ENCODE assay signal across 10 cellular contexts in genomic region chr18:34867520-34867919, GRCh38.
DNase-seq lines count a peak whose midpoint lies in the region; ATAC-seq and TF ChIP-seq lines count a peak whose summit lies in the region.
"Had no signal": no experiment of that assay in that cellular context is flagged by ENCODE, and none has a peak within 500 bp of the region (broad histone marks: within the 10 kb centered on the region; RNA-seq: fewer than 3 reads in every experiment).

No MANE protein-coding gene starts in this region.

- no peaks in the 10 kb centered on the region for H3K27me3 ChIP-seq in A673 (replicated peaks; ENCODE audit: insufficient read depth, low read depth, low read length, poor library complexity)
- no peaks in the 10 kb centered on the region for H3K27me3 ChIP-seq in GM23248 (replicated peaks; ENCODE audit: insufficient read depth)
- H3K27me3 ChIP-seq in OCI-LY3 (ENCODE audit: low read depth, low read length): no peaks in the 10 kb centered on the region

- CTCF ChIA-PET in A673 (lab: Charles Lee): interaction anchor here (1.1 to 1.5 kb wide), 2 partner anchors 10 to 276 kb away, joined by 3 read pairs; no protein-coding TSS in a partner anchor

- no peaks in the 10 kb centered on the region for H3K9me2 ChIP-seq in GM23248 (ENCODE audit: insufficient read depth)

- no peak overlapping the region for H3K4me3 Mint-ChIP-seq in CD14-positive monocyte
- H3K4me3 Mint-ChIP-seq: dendritic cell treated with granulocyte-macrophage colony-stimulating factor and Interleukin-4, amounts not matched to agents 40 ng/mL and 50 ng/mL, for 4 days; T-helper 1 cell treated with Interleukin-12 subunit alpha and Interleukin-12 subunit beta and Interleukin-4 antibody, amounts not matched to agents 30 μg/mL and 1 μg/mL, for 36 hours had no signal

- peak; percentile 57 for TF ChIP-seq CTCF in A673 (conservative IDR thresholded peaks at IDR 0.05; ENCODE audit: low read depth, low read length)
- peak; percentile 73 for TF ChIP-seq CTCF in OCI-LY3 (IDR thresholded peaks at IDR 0.05; ENCODE audit: low read depth, low read length)
- TF ChIP-seq CTCF in CD14-positive monocyte (IDR thresholded peaks at IDR 0.05): no peak

- no peak overlapping the region for H3K4me3 ChIP-seq in A673 (ENCODE audit: low read depth, low read length, poor library complexity, severe bottlenecking)
- H3K4me3 ChIP-seq in GM23248: no peak overlapping the region
- peak overlapping the region; percentile 61 for H3K4me3 ChIP-seq in OCI-LY3 (ENCODE audit: low read length)

- H3K4me2 ChIP-seq in GM23248 (ENCODE audit: unreplicated experiment) (no peak overlapping the region), OCI-LY3 (ENCODE audit: low read length) (peak overlapping the region; percentile 72)

- H3K79me2 ChIP-seq in GM23248 (ENCODE audit: insufficient read depth) (no peaks in the 10 kb centered on the region), OCI-LY3 (ENCODE audit: low read length) (no peaks in the 10 kb centered on the region)

- POLR2A ChIA-PET in A673 (lab: Charles Lee; ENCODE audit: low non-redundant PET): interaction anchor here (0.7 kb wide), 1 partner anchor 33 kb away, joined by 4 read pairs; no protein-coding TSS in a partner anchor

- peaks cover 0 to 2% (median 0%) of the 10 kb centered on the region in 3 donors for H3K27me3 Mint-ChIP-seq in CD14-positive monocyte (ENCODE audit: low read depth in 3 of 3)
- H3K27me3 Mint-ChIP-seq: dendritic cell treated with granulocyte-macrophage colony-stimulating factor and Interleukin-4, amounts not matched to agents 40 ng/mL and 50 ng/mL, for 4 days had no signal

- H4K20me1 ChIP-seq in GM23248 (ENCODE audit: insufficient read depth): no peaks in the 10 kb centered on the region
- H4K20me1 ChIP-seq in OCI-LY3 (ENCODE audit: insufficient read depth, low read length): no peaks in the 10 kb centered on the region

- in situ Hi-C loops in GM23248 (cut with MboI): no loop called here

- peak overlapping the region in 1 of 7 donors; percentile 57 for H3K27ac Mint-ChIP-seq in CD14-positive monocyte
- H3K27ac Mint-ChIP-seq: dendritic cell treated with granulocyte-macrophage colony-stimulating factor and Interleukin-4, amounts not matched to agents 40 ng/mL and 50 ng/mL, for 4 days; T-helper 1 cell treated with Interleukin-12 subunit alpha and Interleukin-12 subunit beta and Interleukin-4 antibody, amounts not matched to agents 30 μg/mL and 1 μg/mL, for 36 hours had no signal

- no peak for ATAC-seq in HG03280 (IDR thresholded peaks at IDR 0.05; ENCODE audit: unreplicated experiment)
- ATAC-seq in HG03045 (IDR thresholded peaks at IDR 0.05; ENCODE audit: unreplicated experiment): no peak

- no peak overlapping the region for H3K27ac ChIP-seq in A673 (ENCODE audit: low read depth, low read length, poor library complexity, severe bottlenecking)
- no peak overlapping the region for H3K27ac ChIP-seq in GM23248
- no peak overlapping the region for H3K27ac ChIP-seq in OCI-LY3 (ENCODE audit: low read length)

- H3K9me3 Mint-ChIP-seq in CD14-positive monocyte: peaks cover 0 to 2% (median 0%) of the 10 kb centered on the region in 7 donors
- H3K9me3 Mint-ChIP-seq: dendritic cell treated with granulocyte-macrophage colony-stimulating factor and Interleukin-4, amounts not matched to agents 40 ng/mL and 50 ng/mL, for 4 days; T-helper 1 cell treated with Interleukin-12 subunit alpha and Interleukin-12 subunit beta and Interleukin-4 antibody, amounts not matched to agents 30 μg/mL and 1 μg/mL, for 36 hours had no signal

- WGBS in GM23248 (ENCODE audit: low coverage in 1 of 2, low lambda C conversion rate in 2 of 2, missing lambda C conversion rate in 2 of 2), 2 experiments: 87 to 90% methylated on average over 7 of the region's 7 CpGs

- H3K36me3 ChIP-seq in A673 (ENCODE audit: insufficient read depth, low read length, poor library complexity, severe bottlenecking) (no peaks in the 10 kb centered on the region), GM23248 (ENCODE audit: low read depth) (no peaks in the 10 kb centered on the region), OCI-LY3 (replicated peaks; ENCODE audit: low read depth, low read length) (peaks cover 10% of the 10 kb centered on the region)

- no peak overlapping the region for H3K9ac ChIP-seq in GM23248
- H3K9ac ChIP-seq in OCI-LY3 (ENCODE audit: low read length): peak overlapping the region; percentile 23

- H3F3A ChIP-seq in GM23248 (ENCODE audit: insufficient read depth): no peaks in the 10 kb centered on the region

- H3K4me1 ChIP-seq in A673 (ENCODE audit: insufficient read depth, low read length, poor library complexity, severe bottlenecking): no peaks in the 10 kb centered on the region
- H3K4me1 ChIP-seq in GM23248 (ENCODE audit: insufficient read depth): no peaks in the 10 kb centered on the region
- peaks cover 32% of the 10 kb centered on the region for H3K4me1 ChIP-seq in OCI-LY3 (ENCODE audit: low read length)

- peaks cover 0 to 2% of the 10 kb centered on the region in 2 donors for H3K36me3 Mint-ChIP-seq in CD14-positive monocyte

- H3K4me1 Mint-ChIP-seq in CD14-positive monocyte: peaks cover 10% of the 10 kb centered on the region

- H3K9me3 ChIP-seq in A673 (ENCODE audit: low read depth, low read length, poor library complexity, severe bottlenecking) (no peaks in the 10 kb centered on the region), GM23248 (ENCODE audit: low read depth) (no peaks in the 10 kb centered on the region), OCI-LY3 (ENCODE audit: insufficient read depth, low read length) (peaks cover 6% of the 10 kb centered on the region; the same call in 1 of the 2 replicates)

- H2AFZ ChIP-seq in GM23248 (no peak overlapping the region), OCI-LY3 (ENCODE audit: low read depth, low read length) (peak overlapping the region; percentile 89)

- no TSS peak for BruUV-seq in A673 (replicated peaks; lab: Mats Ljungman, UMichigan)

- intact Hi-C loops in A673 (cut with micrococcal nuclease; ENCODE audit: unreplicated experiment): no loop called here
- intact Hi-C loops in CD14-positive monocyte (cut with micrococcal nuclease): no loop called here

- DNase-seq in A673 (ENCODE audit: low spot score) (peak; percentile 49), GM23248 (peak; percentile 1), glomerular visceral epithelial cell (ENCODE audit: extremely low spot score) (peak; percentile 6), CD14-positive monocyte (ENCODE audit: low spot score) (no peak), T-helper 1 cell (no peak)

Comparison
In these comparisons a context has a peak if more than half of its experiments do, and no peak if none do; other contexts are left out.
1. DNase-seq: peak in A673 (single experiment), GM23248 (single experiment) and glomerular visceral epithelial cell (single experiment); none in CD14-positive monocyte (single experiment) and T-helper 1 cell (0 of 5).